In the genomic region with DNA sequence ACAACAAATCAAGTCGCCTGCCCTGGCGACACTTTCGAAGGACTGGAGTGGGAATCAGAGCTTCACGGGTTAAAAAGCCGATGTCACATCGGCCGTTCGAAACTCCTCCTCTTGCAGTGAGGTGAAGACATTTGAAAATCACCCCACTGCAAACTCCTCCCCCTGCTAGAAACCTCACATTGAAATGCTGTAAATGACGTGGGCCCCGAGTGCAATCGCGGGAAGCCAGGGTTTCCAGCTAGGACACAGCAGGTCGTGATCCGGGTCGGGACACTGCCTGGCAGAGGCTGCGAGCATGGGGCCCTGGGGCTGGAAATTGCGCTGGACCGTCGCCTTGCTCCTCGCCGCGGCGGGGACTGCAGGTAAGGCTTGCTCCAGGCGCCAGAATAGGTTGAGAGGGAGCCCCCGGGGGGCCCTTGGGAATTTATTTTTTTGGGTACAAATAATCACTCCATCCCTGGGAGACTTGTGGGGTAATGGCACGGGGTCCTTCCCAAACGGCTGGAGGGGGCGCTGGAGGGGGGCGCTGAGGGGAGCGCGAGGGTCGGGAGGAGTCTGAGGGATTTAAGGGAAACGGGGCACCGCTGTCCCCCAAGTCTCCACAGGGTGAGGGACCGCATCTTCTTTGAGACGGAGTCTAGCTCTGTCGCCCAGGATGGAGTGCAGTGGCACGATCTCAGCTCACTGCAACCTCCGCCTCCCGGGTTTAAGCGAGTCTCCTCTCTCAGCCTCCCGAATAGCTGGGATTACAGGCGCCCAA, we compare ENCODE assay signal across 8 cellular contexts. TPM values are rescaled to one million over a fixed set of nuclear protein-coding genes. Genes with fewer than 3 reads are reported as not detected.
A peak's percentile ranks its signal among the peaks of the same experiment; 100 is the strongest.
DNase-seq lines count a peak whose midpoint lies in the region; ATAC-seq, FAIRE-seq and TF ChIP-seq lines count a peak whose summit lies in the region.

A gene (plus strand): TSS at position 210 of the 760 bp plus-strand sequence. CDS start 86 bp downstream, at position 296.

- H3K4me3 ChIP-seq in CD4-positive, alpha-beta memory T cell (ENCODE audit: low read length in 2 of 2), result peak within 1 kb of the TSS; percentile 43 to 64
- peak within 1 kb of the TSS; percentile 40 to 67 for H3K4me3 ChIP-seq in kidney (ENCODE audit: low read length in 2 of 2)

- H3K4me1 ChIP-seq in CD4-positive, alpha-beta memory T cell (ENCODE audit: insufficient read depth, low read length), result peaks cover 59% of the 10 kb centered on the region
- peaks cover 8 to 19% of the 10 kb centered on the region in 2 donors for H3K4me1 ChIP-seq in kidney (ENCODE audit: control insufficient read depth in 1 of 2, insufficient read depth in 1 of 2, low read depth in 1 of 2, low read length in 2 of 2)

- no peaks in the 10 kb centered on the region for H3K9me3 ChIP-seq in CD4-positive, alpha-beta memory T cell (ENCODE audit: control insufficient read depth in 1 of 2, low read length in 2 of 2)
- H3K9me3 ChIP-seq in kidney (ENCODE audit: control insufficient read depth in 1 of 2, low read length in 2 of 2), result no peaks in the 10 kb centered on the region

- H3K9ac ChIP-seq in kidney (ENCODE audit: low read length in 2 of 2), result peak within 1 kb of the TSS; percentile 49 to 81

- peak within 1 kb of the TSS; percentile 98 for H3K27ac ChIP-seq in CD4-positive, alpha-beta memory T cell (ENCODE audit: low read depth, low read length)
- peak within 1 kb of the TSS; percentile 89 to 94 for H3K27ac ChIP-seq in kidney (ENCODE audit: low read depth in 2 of 2, low read length in 2 of 2)

- no peaks in the 10 kb centered on the region for H3K36me3 ChIP-seq in CD4-positive, alpha-beta memory T cell (ENCODE audit: insufficient read depth, low read length)
- H3K36me3 ChIP-seq in kidney (ENCODE audit: control insufficient read depth in 1 of 2, insufficient read depth in 2 of 2, low read length in 2 of 2), result no peaks in the 10 kb centered on the region

- CTCF ChIA-PET in CD4-positive, alpha-beta memory T cell (lab: Charles Lee; ENCODE audit: partially characterized antibody), result interaction anchor here (1.1 to 7.8 kb wide), 4 partner anchors 37 to 291 kb away, joined by 3 to 39 read pairs (median 16); no protein-coding TSS in a partner anchor

- no peaks in the 10 kb centered on the region for H3K27me3 Mint-ChIP-seq in CD4-positive, alpha-beta memory T cell
- peaks cover 4% of the 10 kb centered on the region for H3K27me3 Mint-ChIP-seq in HFFc6 (ENCODE audit: insufficient read depth)
- H3K27me3 Mint-ChIP-seq in chondrocyte (ENCODE audit: low read depth), result no peaks in the 10 kb centered on the region

- no peaks in the 10 kb centered on the region for H3K9me3 Mint-ChIP-seq in CD4-positive, alpha-beta memory T cell
- H3K9me3 Mint-ChIP-seq in HFFc6 (no peaks in the 10 kb centered on the region), chondrocyte (ENCODE audit: low read depth) (no peaks in the 10 kb centered on the region)

- H3K27ac Mint-ChIP-seq in CD4-positive, alpha-beta memory T cell, result peak within 1 kb of the TSS; percentile 93 to 100 (median 99)
- H3K27ac Mint-ChIP-seq in HFFc6 (peak within 1 kb of the TSS; percentile 100), chondrocyte (ENCODE audit: unreplicated experiment) (peak within 1 kb of the TSS; percentile 99)

- intact Hi-C loops in CD4-positive, alpha-beta memory T cell (cut with micrococcal nuclease), result loop anchor here (1.0 to 2.0 kb wide), 4 partner anchors 37 to 129 kb away; a partner anchor contains a TSS
- intact Hi-C loops in kidney (cut with DNase I), result no loop called here

- peak; percentile 77 to 89 (median 80) for DNase-seq in CD4-positive, alpha-beta memory T cell
- DNase-seq in HFFc6, result peak; percentile 86
- peak; percentile 91 for DNase-seq in NCI-H510A treated with DMSO at 0.1 percent for 48 hours (lab: John Stamatoyannopoulos, UW)
- peak; percentile 75 to 78 for DNase-seq in activated CD4-positive, alpha-beta T cell treated with anti-CD3 and anti-CD28 coated beads for 4 hours
- DNase-seq in chondrocyte (ENCODE audit: low spot score), result no peak
- DNase-seq in kidney, result peak; percentile 95
- peak; percentile 60 for DNase-seq in stimulated activated CD4-positive, alpha-beta T cell treated with anti-CD3 and anti-CD28 coated beads, Interleukin-12 subunit alpha, Interleukin-12 subunit beta, amount 100 ng/mL, for 4 hours

- no peak for ATAC-seq in GM18519 (IDR thresholded peaks at IDR 0.05; ENCODE audit: low FRiP score, unreplicated experiment)

- FAIRE-seq in kidney (lab: Jason Lieb, UNC), result no peak

- H3K36me3 Mint-ChIP-seq in CD4-positive, alpha-beta memory T cell, result peaks cover 0 to 11% of the 10 kb centered on the region in 2 donors
- H3K36me3 Mint-ChIP-seq in HFFc6 (ENCODE audit: low read depth), result peaks cover 2% of the 10 kb centered on the region; the same call in 1 of the 2 replicates
- peaks cover 2% of the 10 kb centered on the region for H3K36me3 Mint-ChIP-seq in chondrocyte (ENCODE audit: low read depth)

- POLR2A ChIA-PET in CD4-positive, alpha-beta memory T cell (lab: Charles Lee; ENCODE audit: partially characterized antibody), result interaction anchor here (0.6 to 5.7 kb wide), 13 partner anchors 8 to 285 kb away, joined by 3 to 50 read pairs (median 5); a partner anchor contains a TSS

- peaks cover 20 to 55% (median 36%) of the 10 kb centered on the region in 4 donors for H3K4me1 Mint-ChIP-seq in CD4-positive, alpha-beta memory T cell
- H3K4me1 Mint-ChIP-seq in HFFc6 (ENCODE audit: low read depth) (peaks cover 41% of the 10 kb centered on the region), chondrocyte (ENCODE audit: low read depth) (peaks cover 66% of the 10 kb centered on the region)

- H3K4me3 Mint-ChIP-seq in CD4-positive, alpha-beta memory T cell, result peak within 1 kb of the TSS; percentile 81 to 93 (median 88)
- H3K4me3 Mint-ChIP-seq in HFFc6 (peak within 1 kb of the TSS; percentile 87), chondrocyte (ENCODE audit: unreplicated experiment) (peak within 1 kb of the TSS; percentile 91)

- no peaks in the 10 kb centered on the region for H3K27me3 ChIP-seq in CD4-positive, alpha-beta memory T cell (ENCODE audit: insufficient read depth, low read length)

- no peak for TF ChIP-seq CTCF in HFFc6 (IDR thresholded peaks at IDR 0.05)
- TF ChIP-seq CTCF in chondrocyte (IDR thresholded peaks at IDR 0.05), result no peak
- TF ChIP-seq CTCF in kidney (IDR thresholded peaks at IDR 0.05; ENCODE audit: borderline replicate concordance, extremely low read depth, insufficient read depth), result no peak

RNA-seq across cellular contexts. Expression of the gene that starts here (rescaled TPM):
- 10 to 100 TPM; 25.8 to 27.0 TPM for total RNA-seq in CD4-positive, alpha-beta memory T cell
- polyA plus RNA-seq in CD4-positive, alpha-beta memory T cell, result 1 to 10 TPM; 4.4 to 5.0 TPM
- total RNA-seq in HFFc6 (2021; fragmentation: NEBNext Ultra II Directional; extraction: Animal tissue kit (Norgen Biotek cat#: 25700)), result 10 to 100 TPM; 22.8 to 34.3 (median 28.0) TPM
- total RNA-seq in chondrocyte, result 76.8 to 121 TPM (median 117 TPM) in 3 replicates
- total RNA-seq in kidney, result 42.4 TPM
- polyA plus RNA-seq in kidney (ENCODE audit: insufficient read depth, low read depth, low replicate concordance), result 17.6 TPM
